8 cellular contexts compared by ENCODE assay signal in the genomic region with DNA sequence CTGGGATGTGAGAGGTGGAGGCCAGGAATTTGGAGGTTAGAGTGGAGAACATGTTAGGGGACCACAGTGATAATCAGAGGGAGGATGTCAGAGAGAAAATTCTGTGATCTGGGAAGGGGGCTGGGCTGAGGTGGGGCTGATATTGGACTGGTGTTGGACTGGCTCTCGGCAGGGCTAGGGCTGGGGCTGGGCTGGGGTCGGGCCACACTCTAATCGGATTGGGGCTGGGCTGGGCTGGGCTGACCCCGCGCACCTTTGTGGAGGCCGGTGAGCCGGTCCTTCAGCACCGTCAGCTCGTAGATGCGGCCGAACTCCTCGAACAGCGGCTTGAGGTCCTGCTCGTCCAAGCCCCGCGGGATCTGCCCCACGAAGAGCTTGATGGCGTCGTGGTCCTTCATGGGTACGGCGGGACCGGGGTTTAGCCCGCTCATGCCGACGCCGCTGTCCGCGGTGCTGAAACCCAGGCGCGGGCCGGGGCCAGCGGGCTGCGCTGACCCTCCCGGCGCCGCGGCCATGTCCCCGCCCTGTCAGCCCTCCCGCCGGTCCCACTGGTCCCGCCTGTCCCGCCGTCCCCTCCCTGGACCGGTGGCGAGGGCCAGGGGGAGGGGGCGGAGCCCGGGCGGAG. TPM values are rescaled to one million over a fixed set of nuclear protein-coding genes. Genes with fewer than 3 reads are reported as not detected.
DNase-seq lines count a peak whose midpoint lies in the region; ATAC-seq and TF ChIP-seq lines count a peak whose summit lies in the region.

No MANE protein-coding gene starts in this region.

- no peak for TF ChIP-seq POLR2A in gastrocnemius medialis (IDR thresholded peaks at IDR 0.05)

- H3K36me3 ChIP-seq in right atrium auricular region (no peaks in the 10 kb centered on the region), gastrocnemius medialis (no peaks in the 10 kb centered on the region)

- H3K27ac ChIP-seq in right atrium auricular region (no peak overlapping the region), gastrocnemius medialis (no peak overlapping the region)

- H3K9me3 ChIP-seq in right atrium auricular region (no peaks in the 10 kb centered on the region), gastrocnemius medialis (no peaks in the 10 kb centered on the region)

- no peaks in the 10 kb centered on the region for H3K27me3 ChIP-seq in right atrium auricular region
- H3K27me3 ChIP-seq in gastrocnemius medialis: no peaks in the 10 kb centered on the region

- TF ChIP-seq CTCF in right atrium auricular region (IDR thresholded peaks at IDR 0.05) (no peak), gastrocnemius medialis (IDR thresholded peaks at IDR 0.05 in 4 of 5, conservative IDR thresholded peaks at IDR 0.05 in 1 of 5) (no peak)

- H3K4me1 ChIP-seq in right atrium auricular region (peaks cover 0 to 14% of the 10 kb centered on the region in 2 donors), gastrocnemius medialis (peaks cover 6 to 9% of the 10 kb centered on the region in 2 donors)

- in situ Hi-C loops in Caki2 (cut with HindIII; ENCODE audit: low pct_unique_long_range_greater_than_20kb, low sequenced_read_pairs) (no loop called here), gastrocnemius medialis (cut with MboI; ENCODE audit: low sequenced_read_pairs in 4 of 4) (no loop called here)

- DNase-seq in Caki2 (ENCODE audit: low read depth): peak; percentile 77
- peak; percentile 22 for DNase-seq in T follicular helper cell (ENCODE audit: low read depth)
- DNase-seq in amniotic epithelial cell (ENCODE audit: low read depth): peak; percentile 41
- DNase-seq in right atrium auricular region (ENCODE audit: low spot score): no peak
- DNase-seq in gastrocnemius medialis: peak; percentile 20 to 30
- DNase-seq in NCI-H2171 treated with DMSO at 0.1 percent for 48 hours (lab: John Stamatoyannopoulos, UW): no peak
- DNase-seq in GM19240 (ENCODE audit: insufficient read length, low spot score): no peak

- peak overlapping the region; percentile 21 to 60 for H3K4me3 ChIP-seq in right atrium auricular region
- H3K4me3 ChIP-seq in gastrocnemius medialis: peak overlapping the region; percentile 47 to 57 (median 52)

- intact Hi-C loops in gastrocnemius medialis (cut with DNase I; ENCODE audit: low total_unique reads): no loop called here

- ATAC-seq in HG02678 (IDR thresholded peaks at IDR 0.05; ENCODE audit: unreplicated experiment) (peak; percentile 42), gastrocnemius medialis (peak; percentile 58 to 77)

RNA-seq across cellular contexts. Expression of a gene that starts 0.5 kb away (rescaled TPM):
- 1.7 TPM in 1 of 2 replicates, not detected in the other for total RNA-seq in Caki2 (2014; rRNA removed; shearing (Covaris generic); ENCODE audit: low replicate concordance)
- under 1 TPM; 0.28 to 0.74 TPM for total RNA-seq in right atrium auricular region
- 1 to 10 TPM in 1 of 4 donors, under 1 TPM in 2, not detected in 1; 0.13 to 2.4 (median 0.49) TPM for total RNA-seq in gastrocnemius medialis

RNA-seq across cellular contexts. Expression of a gene that starts 47.1 kb away (rescaled TPM):
- 11.6 and 20.6 TPM in 2 replicates for total RNA-seq in Caki2 (2014; rRNA removed; shearing (Covaris generic); ENCODE audit: low replicate concordance)
- total RNA-seq in right atrium auricular region (10 to 100 TPM; 29.9 to 44.1 TPM), gastrocnemius medialis (10 to 100 TPM; 51.7 to 84.7 (median 66.9) TPM)

RNA-seq across cellular contexts. Expression of a gene that starts 56.3 kb away (rescaled TPM):
- total RNA-seq in Caki2 (2014; rRNA removed; shearing (Covaris generic); ENCODE audit: low replicate concordance): 177 and 197 TPM in 2 replicates
- total RNA-seq in right atrium auricular region: 10 to 100 TPM; 50.4 to 64.3 TPM
- 10 to 100 TPM; 29.4 to 51.5 (median 40.0) TPM for total RNA-seq in gastrocnemius medialis

Comparison
In these comparisons a context has a peak if more than half of its experiments do, and no peak if none do; other contexts are left out.
1. DNase-seq: peak in Caki2 (single experiment), T follicular helper cell (single experiment), amniotic epithelial cell (single experiment) and gastrocnemius medialis (2 of 2); none in right atrium auricular region (single experiment), NCI-H2171 treated with DMSO at 0.1 percent for 48 hours (single experiment) and GM19240 (single experiment).